16 cellular contexts compared by ENCODE assay signal in the genomic region with DNA sequence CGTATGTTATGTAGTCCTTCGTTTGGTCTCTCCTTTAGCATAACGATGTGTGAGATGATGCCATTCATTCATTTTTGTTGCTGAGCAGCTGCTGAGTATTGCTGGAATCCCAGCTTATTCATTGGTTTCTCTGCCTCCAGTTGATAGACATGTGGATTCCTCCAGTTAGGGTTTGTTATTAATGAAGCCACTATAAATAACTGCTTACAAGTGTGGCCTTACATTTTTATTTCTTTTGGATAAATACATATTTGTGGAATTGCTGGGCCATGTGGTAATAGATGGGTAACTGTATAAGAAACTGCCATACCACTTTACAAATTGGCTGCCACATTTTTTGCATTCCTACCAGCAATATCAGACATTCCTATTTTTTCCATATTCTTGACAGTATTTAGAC. TPM values are rescaled to one million over a fixed set of nuclear protein-coding genes. Genes with fewer than 3 reads are reported as not detected.
DNase-seq lines count a peak whose midpoint lies in the region; ATAC-seq and TF ChIP-seq lines count a peak whose summit lies in the region.
"Had no signal": no experiment of that assay in that cellular context is flagged by ENCODE, and none has a peak within 500 bp of the region (broad histone marks: within the 10 kb centered on the region; RNA-seq: fewer than 3 reads in every experiment).

No MANE protein-coding gene starts in this region.

- no peak for TF ChIP-seq EP300 in esophagus muscularis mucosa (IDR thresholded peaks at IDR 0.05)

- H3K27me3 ChIP-seq in esophagus muscularis mucosa (peaks cover 0 to 15% (median 1%) of the 10 kb centered on the region in 4 donors), hepatocyte (peaks cover 19% of the 10 kb centered on the region)

- no peaks in the 10 kb centered on the region for H4K20me1 ChIP-seq in hepatocyte (ENCODE audit: insufficient read depth, poor library complexity, severe bottlenecking)

- H3K4me1 ChIP-seq in esophagus muscularis mucosa (peaks cover 8 to 15% (median 12%) of the 10 kb centered on the region in 4 donors), hepatocyte (ENCODE audit: insufficient read depth) (no peaks in the 10 kb centered on the region)

- no peaks in the 10 kb centered on the region for H3K79me2 ChIP-seq in hepatocyte

- TF ChIP-seq CTCF in esophagus muscularis mucosa (IDR thresholded peaks at IDR 0.05) (no peak), hepatocyte (IDR thresholded peaks at IDR 0.05; ENCODE audit: poor library complexity) (no peak)

- H3K27me3 Mint-ChIP-seq in activated naive CD8-positive, alpha-beta T cell, result no peaks in the 10 kb centered on the region
- peaks cover 3% of the 10 kb centered on the region for H3K27me3 Mint-ChIP-seq in activated naive CD8-positive, alpha-beta T cell treated with anti-CD3 and anti-CD28 coated beads, Interleukin-2, amount 50 U/mL, for 24 hours
- no peaks in the 10 kb centered on the region for H3K27me3 Mint-ChIP-seq in T-helper 17 cell

- WGBS in esophagus muscularis mucosa, result 56% methylated on average over 3 of the region's 3 CpGs
- WGBS in hepatocyte (ENCODE audit: low lambda C conversion rate, missing lambda C conversion rate), result 47% methylated on average over 3 of the region's 3 CpGs

- H3K27ac ChIP-seq in esophagus muscularis mucosa (replicated peaks in 1 of 4), result no peak overlapping the region
- no peak overlapping the region for H3K27ac ChIP-seq in hepatocyte

- TF ChIP-seq POLR2A in esophagus muscularis mucosa (IDR thresholded peaks at IDR 0.05; ENCODE audit: low read depth), result no peak

- H3K9me3 ChIP-seq in T-helper 17 cell (ENCODE audit: control insufficient read depth, low read length, poor library complexity, severe bottlenecking) (no peaks in the 10 kb centered on the region), esophagus muscularis mucosa (no peaks in the 10 kb centered on the region), hepatocyte (ENCODE audit: low read depth) (no peaks in the 10 kb centered on the region)

- H2AFZ ChIP-seq in hepatocyte, result no peak overlapping the region

- no peak overlapping the region for H3K4me2 ChIP-seq in hepatocyte

- intact Hi-C loops in esophagus muscularis mucosa (cut with DNase I), result no loop called here

- ATAC-seq in activated naive CD8-positive, alpha-beta T cell treated with anti-CD3 and anti-CD28 coated beads, Interleukin-2, amount 50 U/mL, for 24 hours, result no peak
- no peak for ATAC-seq in T-helper 17 cell
- no peak for ATAC-seq in HG03097 (IDR thresholded peaks at IDR 0.05; ENCODE audit: low FRiP score, unreplicated experiment)
- ATAC-seq: SK-N-SH treated with all-trans-retinoic acid at 6 μM for 48 hours had no signal

- H3K4me3 ChIP-seq in esophagus muscularis mucosa (no peak overlapping the region), hepatocyte (no peak overlapping the region)

- no peak overlapping the region for H3K27ac Mint-ChIP-seq in activated naive CD8-positive, alpha-beta T cell
- no peak overlapping the region for H3K27ac Mint-ChIP-seq in activated naive CD8-positive, alpha-beta T cell treated with anti-CD3 and anti-CD28 coated beads, Interleukin-2, amount 50 U/mL, for 24 hours
- H3K27ac Mint-ChIP-seq in T-helper 17 cell, result peak overlapping the region; percentile 100

- H3K36me3 ChIP-seq in esophagus muscularis mucosa (peaks cover 0 to 11% (median 4%) of the 10 kb centered on the region in 4 donors), hepatocyte (replicated peaks; ENCODE audit: insufficient read depth, low read depth) (no peaks in the 10 kb centered on the region)

- H3K4me3 Mint-ChIP-seq in activated naive CD8-positive, alpha-beta T cell, result peak overlapping the region; percentile 12
- no peak overlapping the region for H3K4me3 Mint-ChIP-seq in activated naive CD8-positive, alpha-beta T cell treated with anti-CD3 and anti-CD28 coated beads, Interleukin-2, amount 50 U/mL, for 24 hours
- peak overlapping the region; percentile 12 for H3K4me3 Mint-ChIP-seq in T-helper 17 cell
- H3K4me3 Mint-ChIP-seq: CD14-positive monocyte had no signal

- DNase-seq in activated naive CD8-positive, alpha-beta T cell treated with anti-CD3 and anti-CD28 coated beads, Interleukin-2, amount 50 U/mL, for 24 hours, result no peak
- DNase-seq in T-helper 17 cell (no peak), esophagus muscularis mucosa (ENCODE audit: extremely low spot score) (peak; percentile 21), hepatocyte (ENCODE audit: low spot score) (no peak), OCI-M1 (lab: John Stamatoyannopoulos, UW) (no peak)
- DNase-seq in activated CD4-positive, alpha-beta T cell treated with anti-CD3 and anti-CD28 coated beads, Interleukin-2, amount 50 U/mL, for 48 hours, result no peak
- DNase-seq: DMS79 treated with DMSO at 0.1 percent for 48 hours, GF-D8, NCI-H1417, NCI-H2029, NCI-H524, SHP77 had no signal

- H3K9me2 ChIP-seq in hepatocyte (replicated peaks; ENCODE audit: insufficient read depth), result no peaks in the 10 kb centered on the region

- H3K4me1 Mint-ChIP-seq in activated naive CD8-positive, alpha-beta T cell (ENCODE audit: low read depth), result peaks cover 41% of the 10 kb centered on the region
- H3K4me1 Mint-ChIP-seq in activated naive CD8-positive, alpha-beta T cell treated with anti-CD3 and anti-CD28 coated beads, Interleukin-2, amount 50 U/mL, for 24 hours, result peaks cover 40% of the 10 kb centered on the region
- peaks cover 44% of the 10 kb centered on the region for H3K4me1 Mint-ChIP-seq in T-helper 17 cell

- peaks cover 13% of the 10 kb centered on the region for H3K36me3 Mint-ChIP-seq in activated naive CD8-positive, alpha-beta T cell
- H3K36me3 Mint-ChIP-seq in activated naive CD8-positive, alpha-beta T cell treated with anti-CD3 and anti-CD28 coated beads, Interleukin-2, amount 50 U/mL, for 24 hours (ENCODE audit: low read depth), result peaks cover 19% of the 10 kb centered on the region
- peaks cover 13% of the 10 kb centered on the region for H3K36me3 Mint-ChIP-seq in T-helper 17 cell (ENCODE audit: low read depth)

- H3K9me3 Mint-ChIP-seq in activated naive CD8-positive, alpha-beta T cell (ENCODE audit: low read depth), result no peaks in the 10 kb centered on the region
- H3K9me3 Mint-ChIP-seq in activated naive CD8-positive, alpha-beta T cell treated with anti-CD3 and anti-CD28 coated beads, Interleukin-2, amount 50 U/mL, for 24 hours, result peaks cover 12% of the 10 kb centered on the region

RNA-seq across cellular contexts. Expression of a gene that starts 2.6 kb away (rescaled TPM):
- total RNA-seq in T-helper 17 cell, result 1,000 to 10,000 TPM; 7,013 to 7,159 TPM
- 100 to 1,000 TPM; 336 to 628 (median 502) TPM for total RNA-seq in esophagus muscularis mucosa
- 46.9 and 52.2 TPM in 2 replicates for total RNA-seq in hepatocyte
- polyA plus RNA-seq in hepatocyte, result 151 and 216 TPM in 2 replicates

RNA-seq across cellular contexts. Expression of a gene that starts 43.8 kb away (rescaled TPM):
- 10 to 100 TPM; 11.2 to 11.5 TPM for total RNA-seq in T-helper 17 cell
- 10 to 100 TPM; 18.9 to 35.4 (median 22.3) TPM for total RNA-seq in esophagus muscularis mucosa
- 32.6 and 36.0 TPM in 2 replicates for total RNA-seq in hepatocyte
- polyA plus RNA-seq in hepatocyte, result 41.9 and 43.8 TPM in 2 replicates

Comparison
In these comparisons a context has a peak if more than half of its experiments do, and no peak if none do; other contexts are left out.
1. RNA of a gene that starts 2.6 kb away (total RNA-seq): 7,013 to 7,159 TPM in T-helper 17 cell; 336 to 628 TPM in esophagus muscularis mucosa and 46.9 to 52.2 TPM in hepatocyte; every median in the first group is over 10 times any median in the second.